In the genomic region with DNA sequence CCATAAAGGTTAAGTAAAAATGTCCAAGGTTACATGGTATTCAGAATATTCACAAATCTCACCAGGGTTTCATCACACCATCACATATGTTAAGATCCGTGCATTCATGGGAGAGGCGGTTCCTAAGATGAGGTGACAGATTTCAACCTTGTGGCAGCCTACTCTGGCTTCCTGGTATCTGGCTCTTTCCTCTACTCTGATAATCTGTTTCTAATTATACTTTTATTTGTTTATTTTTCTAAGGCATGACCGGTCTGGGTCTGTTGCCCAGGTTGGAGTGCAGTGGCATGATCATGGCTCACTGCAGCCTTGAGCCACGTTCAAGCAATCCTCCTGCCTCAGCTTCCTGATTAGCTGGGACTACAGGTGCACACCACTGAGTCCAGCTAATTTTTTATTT, we compare ENCODE assay signal across 1 cellular context.
TF ChIP-seq lines count a peak whose summit lies in the region.

No MANE protein-coding gene starts in this region.

TF ChIP-seq in IMR-90, 13 proteins besides CTCF, POLR2A, EP300 and RAD21 (continued from another document):
- TF ChIP-seq, protein P1, sequence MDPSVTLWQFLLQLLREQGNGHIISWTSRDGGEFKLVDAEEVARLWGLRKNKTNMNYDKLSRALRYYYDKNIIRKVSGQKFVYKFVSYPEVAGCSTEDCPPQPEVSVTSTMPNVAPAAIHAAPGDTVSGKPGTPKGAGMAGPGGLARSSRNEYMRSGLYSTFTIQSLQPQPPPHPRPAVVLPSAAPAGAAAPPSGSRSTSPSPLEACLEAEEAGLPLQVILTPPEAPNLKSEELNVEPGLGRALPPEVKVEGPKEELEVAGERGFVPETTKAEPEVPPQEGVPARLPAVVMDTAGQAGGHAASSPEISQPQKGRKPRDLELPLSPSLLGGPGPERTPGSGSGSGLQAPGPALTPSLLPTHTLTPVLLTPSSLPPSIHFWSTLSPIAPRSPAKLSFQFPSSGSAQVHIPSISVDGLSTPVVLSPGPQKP (IDR thresholded peaks at IDR 0.05; ENCODE audit: borderline replicate concordance, low read depth, low read length) = no peak
TF ChIP-seq in IMR-90: peak in this region for 0.
